In the genomic region with DNA sequence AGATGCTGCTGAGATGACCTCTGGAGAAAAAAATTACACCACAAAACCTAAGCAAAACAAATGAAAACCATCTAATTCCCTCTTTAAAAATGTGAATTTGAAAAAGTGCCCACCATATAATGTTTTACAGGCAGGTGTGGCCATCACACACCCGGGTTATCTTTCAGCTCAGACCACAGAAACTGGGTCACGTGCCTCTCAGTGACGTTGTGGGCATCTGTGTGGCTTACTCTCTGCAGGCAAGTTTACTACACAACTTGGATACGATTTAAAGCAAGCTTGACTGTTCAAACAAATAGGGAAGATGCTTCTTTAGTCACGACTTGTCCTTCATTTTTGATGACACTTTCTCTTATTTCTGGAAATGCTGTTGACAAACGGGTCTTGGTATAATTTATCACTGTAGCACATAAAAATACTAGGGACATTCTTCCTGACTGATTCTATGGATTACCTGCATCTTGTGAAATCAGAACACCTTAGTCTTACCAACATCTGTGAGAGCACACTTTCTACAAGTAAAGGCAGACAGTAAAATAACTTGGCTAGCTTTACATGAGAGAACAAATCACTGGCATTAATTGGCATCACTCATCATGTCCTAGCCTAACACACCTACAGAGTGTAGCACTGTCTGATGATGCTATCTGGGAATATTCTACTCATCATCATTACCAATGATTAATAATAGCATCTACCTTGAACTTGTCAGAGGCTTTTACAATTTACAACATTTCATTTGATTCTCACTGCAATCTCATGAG, we compare ENCODE assay signal across 8 cellular contexts.
A peak's percentile ranks its signal among the peaks of the same experiment; 100 is the strongest.
DNase-seq lines count a peak whose midpoint lies in the region; ATAC-seq and TF ChIP-seq lines count a peak whose summit lies in the region.

No MANE protein-coding gene starts in this region.

- H3K9me3 ChIP-seq in spleen (no peaks in the 10 kb centered on the region), MG63 (no peaks in the 10 kb centered on the region)

- intact Hi-C loops in spleen (cut with DNase I; ENCODE audit: low total_unique reads), result no loop called here
- intact Hi-C loops in posterior vena cava (cut with DNase I), result no loop called here

- H3K4me1 ChIP-seq in spleen, result peaks cover 0 to 8% (median 0%) of the 10 kb centered on the region in 6 donors

- peak; percentile 85 for ATAC-seq in HG03378 (IDR thresholded peaks at IDR 0.05; ENCODE audit: unreplicated experiment)

- H3K27ac ChIP-seq in spleen, result peak overlapping the region in 4 of 8 donors; percentile 16 to 58 (median 37)

- DNase-seq in activated naive CD4-positive, alpha-beta T cell treated with Interleukin-2 at 50 U/mL for 16 hours, result peak; percentile 69
- no peak for DNase-seq in activated naive CD4-positive, alpha-beta T cell (lab: John Stamatoyannopoulos, UW)
- DNase-seq in activated CD8-positive, alpha-beta memory T cell treated with anti-CD3 and anti-CD28 coated beads for 1 hour (ENCODE audit: extremely low read depth in 1 of 2, low read depth in 1 of 2), result peak; percentile 34 to 50
- peak; percentile 82 for DNase-seq in spleen
- DNase-seq in cerebellum (ENCODE audit: low spot score), result no peak
- DNase-seq in MG63, result no peak
- DNase-seq in posterior vena cava (ENCODE audit: low spot score), result no peak

- TF ChIP-seq POLR2A in spleen (IDR thresholded peaks at IDR 0.05), result no peak

- no peak overlapping the region for H3K4me3 ChIP-seq in spleen
- no peak overlapping the region for H3K4me3 ChIP-seq in MG63

- TF ChIP-seq CTCF in spleen (IDR thresholded peaks at IDR 0.05 in 8 of 11, conservative IDR thresholded peaks at IDR 0.05 in 3 of 11), result no peak

- H3K36me3 ChIP-seq in spleen (no peaks in the 10 kb centered on the region), MG63 (no peaks in the 10 kb centered on the region)

- WGBS in spleen, 5 donors, result 25 to 59% (median 42%) methylated on average over 6 of the region's 6 CpGs

- H3K27me3 ChIP-seq in spleen (replicated peaks in 1 of 7), result no peaks in the 10 kb centered on the region
- H3K27me3 ChIP-seq in MG63, result no peaks in the 10 kb centered on the region

Comparison
In these comparisons a context has a peak if more than half of its experiments do, and no peak if none do; other contexts are left out.
1. DNase-seq: peak in activated naive CD4-positive, alpha-beta T cell treated with Interleukin-2 at 50 U/mL for 16 hours (single experiment), activated CD8-positive, alpha-beta memory T cell treated with anti-CD3 and anti-CD28 coated beads for 1 hour (2 of 2) and spleen (single experiment); none in activated naive CD4-positive, alpha-beta T cell (0 of 4), cerebellum (single experiment), MG63 (single experiment) and posterior vena cava (single experiment).